Comparison of ENCODE assay signal across 26 cellular contexts in genomic region chr19:52474351-52475127, GRCh38. TPM values are rescaled to one million over a fixed set of nuclear protein-coding genes. Genes with fewer than 3 reads are reported as not detected.
"Had no signal": no experiment of that assay in that cellular context is flagged by ENCODE, and none has a peak within 500 bp of the region (broad histone marks: within the 10 kb centered on the region; RNA-seq: fewer than 3 reads in every experiment).

No MANE protein-coding gene starts in this region.

- H3K4me1 Mint-ChIP-seq: naive B cell, nephron had no signal

- H3K27me3 Mint-ChIP-seq: naive B cell had no signal

- FAIRE-seq: kidney, small intestine had no signal

- ATAC-seq: gastroesophageal sphincter; left cardiac atrium; stimulated activated naive CD8-positive, alpha-beta T cell treated with anti-CD3 and anti-CD28 coated beads, Interleukin-15, Interleukin-2, amounts not matched to agents 100 U/mL and 50 U/mL, for 24 hours; upper lobe of right lung had no signal

- H3K27ac ChIP-seq: epithelial cell of prostate, esophagus muscularis mucosa, gastroesophageal sphincter, left ventricle myocardium inferior, parathyroid adenoma, sigmoid colon, tibial nerve, upper lobe of right lung, vagina had no signal

- H3K9ac ChIP-seq: parathyroid adenoma had no signal

- DNase-seq: cortex of kidney; effector memory CD4-positive, alpha-beta T cell; glutamatergic neuron; immature natural killer cell; kidney; left cardiac atrium; left ventricle myocardium inferior; mesenchymal stem cell; midbrain; naive B cell; occipital lobe; sigmoid colon; small intestine; stimulated activated CD4-positive, alpha-beta T cell treated with anti-CD3 and anti-CD28 coated beads, Interleukin-12 subunit alpha, Interleukin-12 subunit beta, amount 100 ng/mL, for 4 hours; stimulated activated naive CD8-positive, alpha-beta T cell treated with anti-CD3 and anti-CD28 coated beads, Interleukin-15, Interleukin-2, amounts not matched to agents 100 U/mL and 50 U/mL, for 24 hours; upper lobe of right lung had no signal

- H3K4me3 ChIP-seq: esophagus muscularis mucosa, gastroesophageal sphincter, left ventricle myocardium inferior, lung, sigmoid colon, tibial nerve, upper lobe of right lung, vagina had no signal

- H3K27me3 ChIP-seq: esophagus muscularis mucosa, gastroesophageal sphincter, sigmoid colon, tibial nerve, upper lobe of right lung, vagina had no signal

- H3K27ac Mint-ChIP-seq: immature natural killer cell, naive B cell, nephron had no signal

- H3K4me1 ChIP-seq: esophagus muscularis mucosa, gastroesophageal sphincter, left ventricle myocardium inferior, parathyroid adenoma, sigmoid colon, tibial nerve, upper lobe of right lung, vagina had no signal

- H3K36me3 ChIP-seq: sigmoid colon, upper lobe of right lung had no signal

- H3K4me3 Mint-ChIP-seq: immature natural killer cell, naive B cell, nephron had no signal

RNA-seq across cellular contexts. Expression of gene ZNF534, which starts 45.6 kb away (rescaled TPM):
- total RNA-seq: fibroblast of villous mesenchyme, kidney, pulmonary artery endothelial cell, vagina had no signal
- polyA plus RNA-seq: immature natural killer cell had no signal
